9 cellular contexts compared by ENCODE assay signal in genomic region chr2:186695081-186695756, GRCh38. TPM values are rescaled to one million over a fixed set of nuclear protein-coding genes. Genes with fewer than 3 reads are reported as not detected.
DNase-seq lines count a peak whose midpoint lies in the region; ATAC-seq and TF ChIP-seq lines count a peak whose summit lies in the region.
"Had no signal": no experiment of that assay in that cellular context is flagged by ENCODE, and none has a peak within 500 bp of the region (broad histone marks: within the 10 kb centered on the region; RNA-seq: fewer than 3 reads in every experiment).

No MANE protein-coding gene starts in this region.

- TF ChIP-seq CTCF in SK-N-SH (IDR thresholded peaks at IDR 0.05), result no peak
- TF ChIP-seq CTCF in heart left ventricle (IDR thresholded peaks at IDR 0.05), result no peak

- POLR2A ChIA-PET in activated CD4-positive, alpha-beta T cell treated with anti-CD3 and anti-CD28 coated beads for 36 hours (lab: Charles Lee), result no interaction called here
- POLR2A ChIA-PET in SK-N-SH (lab: Yijun Ruan, JAX), result no interaction called here

- CTCF ChIA-PET in activated CD4-positive, alpha-beta T cell treated with anti-CD3 and anti-CD28 coated beads for 36 hours (lab: Charles Lee), result interaction anchor here (0.7 kb wide), 1 partner anchor 105 kb away, joined by 3 read pairs; no protein-coding TSS in a partner anchor
- CTCF ChIA-PET in SK-N-SH (lab: Yijun Ruan, JAX), result interaction anchor here (0.6 to 2.0 kb wide), 5 partner anchors 66 to 191 kb away, joined by 3 to 7 read pairs (median 3); no protein-coding TSS in a partner anchor

- H2AFZ ChIP-seq in SK-N-SH (ENCODE audit: low read depth), result peak overlapping the region; percentile 74; the same call in 1 of the 2 replicates

- no peaks in the 10 kb centered on the region for H3K9me3 ChIP-seq in SK-N-SH
- H3K9me3 ChIP-seq in heart left ventricle, result no peaks in the 10 kb centered on the region
- no peaks in the 10 kb centered on the region for H3K9me3 ChIP-seq in skeletal muscle tissue (ENCODE audit: control insufficient read depth in 3 of 3, low read length in 3 of 3)

- TF ChIP-seq RAD21 in SK-N-SH (IDR thresholded peaks at IDR 0.05; ENCODE audit: low read length), result no peak

- no peaks in the 10 kb centered on the region for H3K79me2 ChIP-seq in SK-N-SH (ENCODE audit: insufficient read depth)

- H3K36me3 ChIP-seq in SK-N-SH (replicated peaks in 1 of 2; ENCODE audit: control insufficient read depth in 1 of 2, insufficient read depth in 2 of 2, low read length in 1 of 2) (no peaks in the 10 kb centered on the region), heart left ventricle (no peaks in the 10 kb centered on the region), skeletal muscle tissue (ENCODE audit: control insufficient read depth in 3 of 3, insufficient read depth in 3 of 3, low read length in 3 of 3) (no peaks in the 10 kb centered on the region)

- H3K9ac ChIP-seq in SK-N-SH (peak overlapping the region; percentile 64), skeletal muscle tissue (ENCODE audit: low read depth in 1 of 3, low read length in 3 of 3) (peak overlapping the region in 1 of 3 donors; percentile 25)

- H3K27me3 Mint-ChIP-seq in activated CD4-positive, alpha-beta T cell treated with anti-CD3 and anti-CD28 coated beads for 36 hours, result peaks cover 41% of the 10 kb centered on the region

- TF ChIP-seq POLR2A in heart left ventricle (IDR thresholded peaks at IDR 0.05), result no peak

- no peak overlapping the region for H3K27ac Mint-ChIP-seq in activated CD4-positive, alpha-beta T cell treated with anti-CD3 and anti-CD28 coated beads for 36 hours
- H3K27ac Mint-ChIP-seq: activated T-cell treated with anti-CD3 and anti-CD28 coated beads, Interleukin-2, amount 50 U/mL, for 72 hours had no signal

- H3K4me1 ChIP-seq in SK-N-SH (ENCODE audit: control insufficient read depth in 1 of 2, insufficient read depth in 2 of 2, low read depth in 1 of 2, low read length in 1 of 2) (peaks cover 0 to 3% of the 10 kb centered on the region in 2 experiments; a peak in 2 of 4 replicates), heart left ventricle (peaks cover 0 to 17% (median 6%) of the 10 kb centered on the region in 12 donors), skeletal muscle tissue (ENCODE audit: control insufficient read depth in 3 of 3, insufficient read depth in 3 of 3, low read length in 3 of 3) (peaks cover 4 to 9% (median 5%) of the 10 kb centered on the region in 3 donors)

- H3K36me3 Mint-ChIP-seq in activated CD4-positive, alpha-beta T cell treated with anti-CD3 and anti-CD28 coated beads for 36 hours (ENCODE audit: low read depth), result no peaks in the 10 kb centered on the region

- ATAC-seq in activated CD4-positive, alpha-beta T cell treated with anti-CD3 and anti-CD28 coated beads for 36 hours, result peak; percentile 48
- ATAC-seq in heart left ventricle (peak in 1 of 4 donors; percentile 20), GM18502 (IDR thresholded peaks at IDR 0.05; ENCODE audit: poor library complexity, unreplicated experiment) (no peak)

- no peaks in the 10 kb centered on the region for H3K9me2 ChIP-seq in SK-N-SH

- peak overlapping the region; percentile 87 for H3K4me3 ChIP-seq in SK-N-SH (ENCODE audit: low read depth in 2 of 2, low read length in 1 of 2)
- peak overlapping the region in 9 of 12 donors; percentile 18 to 94 (median 70) for H3K4me3 ChIP-seq in heart left ventricle
- H3K4me3 ChIP-seq in skeletal muscle tissue (ENCODE audit: low read length in 3 of 3), result peak overlapping the region in 2 of 3 donors; percentile 4 to 81

- H3K27me3 ChIP-seq in SK-N-SH (ENCODE audit: insufficient read depth), result no peaks in the 10 kb centered on the region
- H3K27me3 ChIP-seq in heart left ventricle, result peaks cover 0 to 6% (median 0%) of the 10 kb centered on the region in 9 donors
- H3K27me3 ChIP-seq in skeletal muscle tissue (ENCODE audit: control insufficient read depth in 3 of 3, insufficient read depth in 3 of 3, low read length in 3 of 3), result peaks cover 0 to 2% (median 0%) of the 10 kb centered on the region in 3 donors

- no peaks in the 10 kb centered on the region for H4K20me1 ChIP-seq in SK-N-SH (ENCODE audit: insufficient read depth)

- peak overlapping the region; percentile 66 to 89; a peak in 3 of 4 replicates for H3K27ac ChIP-seq in SK-N-SH (ENCODE audit: low read depth in 2 of 2, low read length in 1 of 2)
- peak overlapping the region in 1 of 12 donors; percentile 73 for H3K27ac ChIP-seq in heart left ventricle
- H3K27ac ChIP-seq in skeletal muscle tissue (ENCODE audit: low read depth, low read length), result no peak overlapping the region

- TF ChIP-seq EP300 in SK-N-SH (IDR thresholded peaks at IDR 0.05; ENCODE audit: borderline replicate concordance in 1 of 2, low read depth in 1 of 2, low read length in 1 of 2), result peak in 1 of 2 experiments; percentile 59; a peak in 2 of 4 replicates

- H3K9me3 Mint-ChIP-seq in activated CD4-positive, alpha-beta T cell treated with anti-CD3 and anti-CD28 coated beads for 36 hours (ENCODE audit: low read depth), result no peaks in the 10 kb centered on the region
- H3K9me3 Mint-ChIP-seq: activated T-cell treated with anti-CD3 and anti-CD28 coated beads, Interleukin-2, amount 50 U/mL, for 72 hours had no signal

- intact Hi-C loops in activated CD4-positive, alpha-beta T cell treated with anti-CD3 and anti-CD28 coated beads for 36 hours (cut with DNase I, micrococcal nuclease), result loop anchor here in 1 of 2 experiments (2.0 kb wide), 1 partner anchor 104 kb away; the partner anchor contains the start of gene ITGAV
- intact Hi-C loops in heart left ventricle (cut with DNase I), result no loop called here

- H3F3A ChIP-seq in SK-N-SH (replicated peaks; ENCODE audit: insufficient read depth), result peaks cover 9% of the 10 kb centered on the region

- peak overlapping the region; percentile 94 for H3K4me2 ChIP-seq in SK-N-SH

- peak overlapping the region; percentile 63 for H3K4me3 Mint-ChIP-seq in activated CD4-positive, alpha-beta T cell treated with anti-CD3 and anti-CD28 coated beads for 36 hours

- 14% methylated on average over 9 of the region's 9 CpGs for WGBS in SK-N-SH (ENCODE audit: low lambda C conversion rate)
- WGBS in heart left ventricle, 4 donors, result 37 to 47% (median 41%) methylated on average over 9 of the region's 9 CpGs

- peaks cover 11% of the 10 kb centered on the region for H3K4me1 Mint-ChIP-seq in activated CD4-positive, alpha-beta T cell treated with anti-CD3 and anti-CD28 coated beads for 36 hours

- peak; percentile 14 for DNase-seq in activated CD4-positive, alpha-beta T cell treated with anti-CD3 and anti-CD28 coated beads for 36 hours
- DNase-seq in activated CD4-positive, alpha-beta T cell treated with anti-CD3 and anti-CD28 coated beads for 48 hours, result no peak
- peak; percentile 44 for DNase-seq in SK-N-SH
- no peak for DNase-seq in heart left ventricle
- DNase-seq in NCI-H226, result no peak
- DNase-seq in GM19240 (ENCODE audit: insufficient read length, low spot score), result no peak

TF ChIP-seq in SK-N-SH, 30 proteins besides CTCF, POLR2A, EP300 and RAD21:
- TF ChIP-seq TAF1 (IDR thresholded peaks at IDR 0.05; ENCODE audit: borderline replicate concordance, low read depth, low read length) (no peak), TCF12 (IDR thresholded peaks at IDR 0.05) (peak; percentile 59; the same call in 1 of the 2 replicates), GATA2 (CRISPR knock-in tag; IDR thresholded peaks at IDR 0.05) (peak; percentile 31; the same call in 1 of the 2 replicates), PBX3 (IDR thresholded peaks at IDR 0.05) (peak; percentile 55), RCOR1 (IDR thresholded peaks at IDR 0.05; ENCODE audit: low read length) (peak; percentile 73; the same call in 1 of the 2 replicates), ELF1 (IDR thresholded peaks at IDR 0.05) (no peak), NFIC (IDR thresholded peaks at IDR 0.05; ENCODE audit: borderline replicate concordance) (no peak), MAX (IDR thresholded peaks at IDR 0.05; ENCODE audit: low read depth) (peak; percentile 68; the same call in 1 of the 2 replicates), MXI1 (IDR thresholded peaks at IDR 0.05; ENCODE audit: low read depth, low read length) (peak; percentile 93), FOXJ3 (CRISPR knock-in tag; IDR thresholded peaks at IDR 0.05) (0 out of 2 replicates have a peak, but pooled peaks have one; percentile 41), FOSL2 (IDR thresholded peaks at IDR 0.05; ENCODE audit: borderline replicate concordance, low read depth) (peak; percentile 22; the same call in 1 of the 2 replicates), RFX5 (IDR thresholded peaks at IDR 0.05; ENCODE audit: low read length) (peak; percentile 26; the same call in 1 of the 2 replicates)

RNA-seq across cellular contexts. Expression of gene FAM171B, which starts 1.4 kb away (rescaled TPM):
- under 1 TPM; 0.43 to 0.58 TPM for total RNA-seq in activated CD4-positive, alpha-beta T cell treated with anti-CD3 and anti-CD28 coated beads for 36 hours
- 1.6 and 2.5 TPM in 2 replicates for polyA plus RNA-seq in SK-N-SH (2012; rRNA removed)
- polyA plus RNA-seq in SK-N-SH (2012; cell fraction: cytosol; rRNA removed), result 2.7 and 3.1 TPM in 2 replicates
- 1.3 and 2.7 TPM in 2 replicates for polyA plus RNA-seq in SK-N-SH (2012; cell fraction: nucleus; rRNA removed)
- total RNA-seq in heart left ventricle, result 1 to 10 TPM; 1.0 to 4.2 (median 2.7) TPM
- polyA plus RNA-seq in heart left ventricle, result under 1 TPM; 0.34 to 0.73 TPM
- total RNA-seq in skeletal muscle tissue, result 12.5 TPM

Comparison
In these comparisons a context has a peak if more than half of its experiments do, and no peak if none do; other contexts are left out.
1. DNase-seq: peak in activated CD4-positive, alpha-beta T cell treated with anti-CD3 and anti-CD28 coated beads for 36 hours (single experiment) and SK-N-SH (single experiment); none in activated CD4-positive, alpha-beta T cell treated with anti-CD3 and anti-CD28 coated beads for 48 hours (single experiment), heart left ventricle (0 of 5), NCI-H226 (single experiment) and GM19240 (single experiment).
2. Peak in every context shown above with its lines, with median percentiles within 50 percentile points of each other: H3K4me3 ChIP-seq.